Comparison of ENCODE assay signal across 12 cellular contexts in genomic region chr19:19602713-19603320, GRCh38. TPM values are rescaled to one million over a fixed set of nuclear protein-coding genes. Genes with fewer than 3 reads are reported as not detected.
DNase-seq lines count a peak whose midpoint lies in the region; ATAC-seq and TF ChIP-seq lines count a peak whose summit lies in the region.
"Had no signal": no experiment of that assay in that cellular context is flagged by ENCODE, and none has a peak within 500 bp of the region (broad histone marks: within the 10 kb centered on the region; RNA-seq: fewer than 3 reads in every experiment).

No MANE protein-coding gene starts in this region.

- H3K9me3 Mint-ChIP-seq in activated T-cell treated with anti-CD3 and anti-CD28 coated beads, Interleukin-2, amount 50 U/mL, for 72 hours, result peaks cover 3 to 5% of the 10 kb centered on the region in 2 donors
- no peaks in the 10 kb centered on the region for H3K9me3 Mint-ChIP-seq in stimulated activated memory B cell treated with anti-CD40 and anti-IgM and Interleukin-4, amounts not matched to agents 10 μg/mL and 1 μg/mL and 100 μg/mL, for 72 hours
- no peaks in the 10 kb centered on the region for H3K9me3 Mint-ChIP-seq in stimulated activated naive B cell treated with anti-CD40 and anti-IgM and Interleukin-4, amounts not matched to agents 10 μg/mL and 1 μg/mL and 100 μg/mL, for 72 hours

- intact Hi-C loops in colonic mucosa (cut with DNase I) (no loop called here), stomach (cut with DNase I; ENCODE audit: low total_unique reads) (no loop called here)

- H3K27ac ChIP-seq in RWPE2 (ENCODE audit: poor library complexity, severe bottlenecking) (peak overlapping the region; percentile 83), colonic mucosa (peak overlapping the region; percentile 50), stomach (peak overlapping the region in 2 of 5 donors; percentile 56 to 59)
- H3K27ac ChIP-seq: parathyroid adenoma had no signal

- no peak for TF ChIP-seq POLR2A in stomach (IDR thresholded peaks at IDR 0.05)

- 58 to 82% (median 68%) methylated on average over 3 of the region's 3 CpGs for WGBS in stomach, 5 donors

- no peaks in the 10 kb centered on the region for H3K27me3 Mint-ChIP-seq in activated T-cell treated with anti-CD3 and anti-CD28 coated beads, Interleukin-2, amount 50 U/mL, for 72 hours (ENCODE audit: low read depth)
- H3K27me3 Mint-ChIP-seq in stimulated activated memory B cell treated with anti-CD40 and anti-IgM and Interleukin-4, amounts not matched to agents 10 μg/mL and 1 μg/mL and 100 μg/mL, for 72 hours, result no peaks in the 10 kb centered on the region
- no peaks in the 10 kb centered on the region for H3K27me3 Mint-ChIP-seq in stimulated activated naive B cell treated with anti-CD40 and anti-IgM and Interleukin-4, amounts not matched to agents 10 μg/mL and 1 μg/mL and 100 μg/mL, for 72 hours

- ATAC-seq in activated T-cell treated with anti-CD3 and anti-CD28 coated beads, Interleukin-2, amount 50 U/mL, for 72 hours (replicated peaks in 1 of 2), result no peak
- ATAC-seq in RWPE2 (ENCODE audit: low read depth) (peak; percentile 85), HG02938 (IDR thresholded peaks at IDR 0.05; ENCODE audit: unreplicated experiment) (no peak)
- no peak for ATAC-seq in stimulated activated memory B cell treated with anti-CD40 and anti-IgM and Interleukin-4, amounts not matched to agents 10 μg/mL and 1 μg/mL and 100 μg/mL, for 72 hours
- no peak for ATAC-seq in stimulated activated naive B cell treated with anti-CD40 and anti-IgM and Interleukin-4, amounts not matched to agents 10 μg/mL and 1 μg/mL and 100 μg/mL, for 72 hours (replicated peaks)

- H3K36me3 Mint-ChIP-seq in activated T-cell treated with anti-CD3 and anti-CD28 coated beads, Interleukin-2, amount 50 U/mL, for 72 hours (ENCODE audit: insufficient read depth in 2 of 2), result peaks cover 8 to 9% of the 10 kb centered on the region in 2 donors
- H3K36me3 Mint-ChIP-seq in stimulated activated memory B cell treated with anti-CD40 and anti-IgM and Interleukin-4, amounts not matched to agents 10 μg/mL and 1 μg/mL and 100 μg/mL, for 72 hours, result peaks cover 34% of the 10 kb centered on the region
- peaks cover 0 to 10% of the 10 kb centered on the region in 2 donors for H3K36me3 Mint-ChIP-seq in stimulated activated naive B cell treated with anti-CD40 and anti-IgM and Interleukin-4, amounts not matched to agents 10 μg/mL and 1 μg/mL and 100 μg/mL, for 72 hours

- no peak for TF ChIP-seq CTCF in RWPE2 (IDR thresholded peaks at IDR 0.05; ENCODE audit: poor library complexity, severe bottlenecking)
- TF ChIP-seq CTCF in colonic mucosa (IDR thresholded peaks at IDR 0.05), result no peak
- no peak for TF ChIP-seq CTCF in stomach (IDR thresholded peaks at IDR 0.05)

- TF ChIP-seq EP300 in stomach (IDR thresholded peaks at IDR 0.05), result no peak

- no peak overlapping the region for H3K9ac ChIP-seq in colonic mucosa (ENCODE audit: low read depth in 2 of 2, low read length in 2 of 2)
- H3K9ac ChIP-seq: parathyroid adenoma had no signal

- DNase-seq in activated T-cell treated with anti-CD3 and anti-CD28 coated beads, Interleukin-2, amount 50 U/mL, for 72 hours, result no peak
- DNase-seq in activated T-cell treated with anti-CD3 and anti-CD28 coated beads for 4 hours (no peak), RWPE2 (ENCODE audit: low spot score) (no peak), colonic mucosa (no peak), stomach (no peak)
- DNase-seq in stimulated activated naive B cell treated with anti-CD40 and anti-IgM and Interleukin-4, amounts not matched to agents 10 μg/mL and 1 μg/mL and 100 μg/mL, for 72 hours, result no peak
- DNase-seq: Kasumi-1, Right ventricle myocardium superior, spleen had no signal

- H3K4me1 ChIP-seq in RWPE2 (ENCODE audit: insufficient read depth, poor library complexity, severe bottlenecking) (peaks cover 38% of the 10 kb centered on the region), colonic mucosa (peaks cover 6% of the 10 kb centered on the region), stomach (peaks cover 0 to 13% (median 9%) of the 10 kb centered on the region in 4 donors)
- H3K4me1 ChIP-seq: parathyroid adenoma had no signal

- H3K4me1 Mint-ChIP-seq in activated T-cell treated with anti-CD3 and anti-CD28 coated beads, Interleukin-2, amount 50 U/mL, for 72 hours (ENCODE audit: low read depth), result peaks cover 70% of the 10 kb centered on the region
- peaks cover 55% of the 10 kb centered on the region for H3K4me1 Mint-ChIP-seq in stimulated activated memory B cell treated with anti-CD40 and anti-IgM and Interleukin-4, amounts not matched to agents 10 μg/mL and 1 μg/mL and 100 μg/mL, for 72 hours
- H3K4me1 Mint-ChIP-seq in stimulated activated naive B cell treated with anti-CD40 and anti-IgM and Interleukin-4, amounts not matched to agents 10 μg/mL and 1 μg/mL and 100 μg/mL, for 72 hours, result peaks cover 21 to 27% of the 10 kb centered on the region in 2 donors

- H3K36me3 ChIP-seq in RWPE2 (ENCODE audit: low read depth) (peaks cover 3% of the 10 kb centered on the region; the same call in 1 of the 2 replicates), colonic mucosa (no peaks in the 10 kb centered on the region), stomach (no peaks in the 10 kb centered on the region)
- H3K36me3 ChIP-seq: spleen had no signal

- H3K27me3 ChIP-seq in RWPE2 (ENCODE audit: insufficient read depth, poor library complexity, severe bottlenecking) (no peaks in the 10 kb centered on the region), colonic mucosa (no peaks in the 10 kb centered on the region), stomach (no peaks in the 10 kb centered on the region)
- H3K27me3 ChIP-seq: spleen had no signal

- no peak overlapping the region for H3K4me3 ChIP-seq in RWPE2 (ENCODE audit: severe bottlenecking)
- H3K4me3 ChIP-seq in colonic mucosa, result no peak overlapping the region
- H3K4me3 ChIP-seq in stomach, result no peak overlapping the region
- H3K4me3 ChIP-seq: spleen had no signal

- no peaks in the 10 kb centered on the region for H3K9me3 ChIP-seq in RWPE2 (ENCODE audit: severe bottlenecking)
- H3K9me3 ChIP-seq in colonic mucosa, result no peaks in the 10 kb centered on the region
- no peaks in the 10 kb centered on the region for H3K9me3 ChIP-seq in stomach
- H3K9me3 ChIP-seq: spleen had no signal

- peak overlapping the region; percentile 56 for H3K27ac Mint-ChIP-seq in activated T-cell treated with anti-CD3 and anti-CD28 coated beads, Interleukin-2, amount 50 U/mL, for 72 hours
- peak overlapping the region; percentile 94 for H3K27ac Mint-ChIP-seq in stimulated activated memory B cell treated with anti-CD40 and anti-IgM and Interleukin-4, amounts not matched to agents 10 μg/mL and 1 μg/mL and 100 μg/mL, for 72 hours
- no peak overlapping the region for H3K27ac Mint-ChIP-seq in stimulated activated naive B cell treated with anti-CD40 and anti-IgM and Interleukin-4, amounts not matched to agents 10 μg/mL and 1 μg/mL and 100 μg/mL, for 72 hours

- peak overlapping the region; percentile 47 to 48 for H3K4me3 Mint-ChIP-seq in activated T-cell treated with anti-CD3 and anti-CD28 coated beads, Interleukin-2, amount 50 U/mL, for 72 hours
- no peak overlapping the region for H3K4me3 Mint-ChIP-seq in stimulated activated memory B cell treated with anti-CD40 and anti-IgM and Interleukin-4, amounts not matched to agents 10 μg/mL and 1 μg/mL and 100 μg/mL, for 72 hours
- no peak overlapping the region for H3K4me3 Mint-ChIP-seq in stimulated activated naive B cell treated with anti-CD40 and anti-IgM and Interleukin-4, amounts not matched to agents 10 μg/mL and 1 μg/mL and 100 μg/mL, for 72 hours

RNA-seq across cellular contexts. Expression of gene PBX4, which starts 15.7 kb away (rescaled TPM):
- 10 to 100 TPM; 28.3 to 56.8 TPM for total RNA-seq in activated T-cell treated with anti-CD3 and anti-CD28 coated beads, Interleukin-2, amount 50 U/mL, for 72 hours
- total RNA-seq in colonic mucosa (1 to 10 TPM; 2.3 to 4.9 TPM), stomach (10 to 100 TPM in 2 of 5 donors, 1 to 10 TPM in 2, not detected in 1; 2.0 to 60.7 (median 17.5) TPM)
- polyA plus RNA-seq in stomach, result 1 to 10 TPM; 2.9 to 4.9 (median 2.9) TPM
- total RNA-seq: Right ventricle myocardium superior had no signal

RNA-seq across cellular contexts. Expression of gene LPAR2, which starts 25.2 kb away (rescaled TPM):
- total RNA-seq in activated T-cell treated with anti-CD3 and anti-CD28 coated beads, Interleukin-2, amount 50 U/mL, for 72 hours, result 10 to 100 TPM; 72.8 to 82.2 TPM
- total RNA-seq in colonic mucosa (10 to 100 TPM; 16.6 to 22.6 TPM), stomach (100 to 1,000 TPM in 1 of 5 donors, 10 to 100 TPM in 2, 1 to 10 TPM in 2; 4.1 to 156 (median 25.9) TPM)
- 10 to 100 TPM; 14.4 to 23.0 (median 15.0) TPM for polyA plus RNA-seq in stomach

RNA-seq across cellular contexts. Expression of gene GMIP, which starts 40.6 kb away (rescaled TPM):
- 10 to 100 TPM; 96.4 to 99.8 TPM for total RNA-seq in activated T-cell treated with anti-CD3 and anti-CD28 coated beads, Interleukin-2, amount 50 U/mL, for 72 hours
- total RNA-seq in colonic mucosa (10 to 100 TPM; 31.4 to 32.2 TPM), stomach (10 to 100 TPM in 4 of 5 donors, 1 to 10 TPM in 1; 5.3 to 96.2 (median 35.0) TPM)
- 10 to 100 TPM in 2 of 3 donors, 1 to 10 TPM in 1; 5.2 to 11.9 (median 10.3) TPM for polyA plus RNA-seq in stomach

Comparison
In these comparisons a context has a peak if more than half of its experiments do, and no peak if none do; other contexts are left out.
1. H3K4me3 Mint-ChIP-seq: peak in activated T-cell treated with anti-CD3 and anti-CD28 coated beads, Interleukin-2, amount 50 U/mL, for 72 hours (2 of 2); none in stimulated activated memory B cell treated with anti-CD40 and anti-IgM and Interleukin-4, amounts not matched to agents 10 μg/mL and 1 μg/mL and 100 μg/mL, for 72 hours (single experiment) and stimulated activated naive B cell treated with anti-CD40 and anti-IgM and Interleukin-4, amounts not matched to agents 10 μg/mL and 1 μg/mL and 100 μg/mL, for 72 hours (0 of 2).